18 cellular contexts compared by ENCODE assay signal in the genomic region with DNA sequence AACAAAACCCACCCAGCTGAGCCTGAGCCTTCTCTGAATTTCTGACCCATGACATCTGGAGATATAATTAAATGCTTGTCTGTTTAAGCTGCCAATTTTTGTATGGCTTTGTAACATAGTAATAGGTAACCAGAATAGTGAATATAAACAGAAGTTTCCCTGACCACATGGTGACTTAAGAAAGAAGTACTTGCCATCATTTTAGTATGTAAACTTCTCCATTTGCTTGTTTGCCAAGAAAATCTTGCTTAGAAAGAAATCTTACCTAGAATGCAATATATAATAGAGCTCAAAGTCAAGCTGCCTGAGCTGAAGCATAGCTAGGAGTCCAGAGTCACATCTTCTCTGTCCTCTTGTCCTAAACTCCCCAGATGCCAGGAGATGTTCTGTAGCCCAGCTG.
"Had no signal": no experiment of that assay in that cellular context is flagged by ENCODE, and none has a peak within 500 bp of the region (broad histone marks: within the 10 kb centered on the region; RNA-seq: fewer than 3 reads in every experiment).

No MANE protein-coding gene starts in this region.

- H3K9me3 ChIP-seq: tibial artery had no signal

- H3K4me3 Mint-ChIP-seq: activated CD4-positive, alpha-beta memory T cell treated with anti-CD3 and anti-CD28 coated beads for 36 hours; activated CD8-positive, alpha-beta memory T cell treated with anti-CD3 and anti-CD28 coated beads, Interleukin-2, amount 10 ng/mL, durations not matched to agents 7 days and 5 days; activated naive CD4-positive, alpha-beta T cell treated with anti-CD3 and anti-CD28 coated beads, Interleukin-2, amount 50 U/mL, for 24 hours; natural killer cell had no signal

- H3K4me3 ChIP-seq: cardiac muscle cell, dorsolateral prefrontal cortex, skin epidermis, tibial artery had no signal

- DNase-seq: activated CD4-positive, alpha-beta memory T cell treated with anti-CD3 and anti-CD28 coated beads for 36 hours; activated CD8-positive, alpha-beta memory T cell treated with anti-CD3 and anti-CD28 coated beads, Interleukin-2, amount 10 ng/mL, durations not matched to agents 7 days and 5 days; activated T-cell treated with anti-CD3 and anti-CD28 coated beads, Interleukin-2, amount 50 U/mL, for 1 hour; dorsolateral prefrontal cortex; erythroblast; hippocampal formation; kidney; left ventricle myocardium superior; mesenchymal stem cell; natural killer cell; stimulated activated CD4-positive, alpha-beta T cell treated with anti-CD3 and anti-CD28 coated beads, Interleukin-4, amount 100 ng/mL, for 24 hours; stimulated activated naive CD4-positive, alpha-beta T cell; tibial artery; WERI-Rb-1 had no signal

- H3K4me1 Mint-ChIP-seq: activated CD8-positive, alpha-beta memory T cell treated with anti-CD3 and anti-CD28 coated beads, Interleukin-2, amount 10 ng/mL, durations not matched to agents 7 days and 5 days; activated naive CD4-positive, alpha-beta T cell treated with anti-CD3 and anti-CD28 coated beads, Interleukin-2, amount 50 U/mL, for 24 hours; natural killer cell had no signal

- H3K27ac Mint-ChIP-seq: activated CD4-positive, alpha-beta memory T cell treated with anti-CD3 and anti-CD28 coated beads for 36 hours; activated CD8-positive, alpha-beta memory T cell treated with anti-CD3 and anti-CD28 coated beads, Interleukin-2, amount 10 ng/mL, durations not matched to agents 7 days and 5 days; activated naive CD4-positive, alpha-beta T cell treated with anti-CD3 and anti-CD28 coated beads, Interleukin-2, amount 50 U/mL, for 24 hours; natural killer cell had no signal

- H3K27ac ChIP-seq: cardiac muscle cell, dorsolateral prefrontal cortex, tibial artery, WERI-Rb-1 had no signal

- FAIRE-seq: kidney, urothelium cell line had no signal

- H3K36me3 ChIP-seq: cardiac muscle cell, tibial artery, WERI-Rb-1 had no signal

- ATAC-seq: activated CD8-positive, alpha-beta memory T cell treated with anti-CD3 and anti-CD28 coated beads, Interleukin-2, amount 10 ng/mL, durations not matched to agents 7 days and 5 days; left ventricle myocardium superior; natural killer cell had no signal

- H3K36me3 Mint-ChIP-seq: activated CD4-positive, alpha-beta memory T cell treated with anti-CD3 and anti-CD28 coated beads for 36 hours; activated CD8-positive, alpha-beta memory T cell treated with anti-CD3 and anti-CD28 coated beads, Interleukin-2, amount 10 ng/mL, durations not matched to agents 7 days and 5 days had no signal

- H3K27me3 ChIP-seq: cardiac muscle cell, dorsolateral prefrontal cortex, tibial artery had no signal
